In genomic region chr18:77711096-77711495, GRCh38 we compare ENCODE assay signal across 10 cellular contexts.
DNase-seq lines count a peak whose midpoint lies in the region; TF ChIP-seq lines count a peak whose summit lies in the region.
"Had no signal": no experiment of that assay in that cellular context is flagged by ENCODE, and none has a peak within 500 bp of the region (broad histone marks: within the 10 kb centered on the region; RNA-seq: fewer than 3 reads in every experiment).

No MANE protein-coding gene starts in this region.

- TF ChIP-seq CTCF in LNCaP clone FGC (IDR thresholded peaks at IDR 0.05; ENCODE audit: control insufficient read depth, extremely low read depth, insufficient read depth) (peak; percentile 48), nephron (IDR thresholded peaks at IDR 0.05; ENCODE audit: unreplicated experiment in 3 of 3) (peak; percentile 27 to 53 (median 42))

- no peak overlapping the region for H3K4me3 ChIP-seq in LNCaP clone FGC (ENCODE audit: low read depth, low read length)
- H3K4me3 ChIP-seq: vagina had no signal

- peak; percentile 1 for DNase-seq in NCI-H2171 treated with DMSO at 0.1 percent for 48 hours (lab: John Stamatoyannopoulos, UW)
- DNase-seq in NCI-H2171 (lab: John Stamatoyannopoulos, UW): no peak
- no peak for DNase-seq in LNCaP clone FGC (ENCODE audit: low read depth)
- peak; percentile 16 for DNase-seq in SK-MEL-5 (ENCODE audit: low read depth, low spot score)
- DNase-seq in HT-29 (ENCODE audit: low spot score): no peak
- no peak for DNase-seq in NCI-H1436 (lab: John Stamatoyannopoulos, UW)
- no peak for DNase-seq in activated CD4-positive, alpha-beta T cell treated with anti-CD3 and anti-CD28 coated beads for 4 hours
- DNase-seq: activated naive CD8-positive, alpha-beta T cell treated with anti-CD3 and anti-CD28 coated beads, Interleukin-2, amount 10 ng/mL, durations not matched to agents 7 days and 5 days had no signal

- H3K27me3 Mint-ChIP-seq in nephron (ENCODE audit: low read depth): no peaks in the 10 kb centered on the region

- no peak overlapping the region for H3K4me3 Mint-ChIP-seq in nephron
- H3K4me3 Mint-ChIP-seq: activated naive CD8-positive, alpha-beta T cell treated with anti-CD3 and anti-CD28 coated beads, Interleukin-2, amount 10 ng/mL, durations not matched to agents 7 days and 5 days had no signal

- in situ Hi-C loops in SK-MEL-5 (cut with HindIII; ENCODE audit: low pct_unique_long_range_greater_than_20kb, low sequenced_read_pairs): no loop called here

- H3K4me1 Mint-ChIP-seq in nephron: no peaks in the 10 kb centered on the region
- H3K4me1 Mint-ChIP-seq: activated naive CD8-positive, alpha-beta T cell treated with anti-CD3 and anti-CD28 coated beads, Interleukin-2, amount 10 ng/mL, durations not matched to agents 7 days and 5 days had no signal

- H3K36me3 Mint-ChIP-seq in nephron (ENCODE audit: low read depth): no peaks in the 10 kb centered on the region
- H3K36me3 Mint-ChIP-seq: activated naive CD8-positive, alpha-beta T cell treated with anti-CD3 and anti-CD28 coated beads, Interleukin-2, amount 10 ng/mL, durations not matched to agents 7 days and 5 days had no signal

- no peak overlapping the region for H3K27ac Mint-ChIP-seq in nephron
- H3K27ac Mint-ChIP-seq: activated naive CD8-positive, alpha-beta T cell treated with anti-CD3 and anti-CD28 coated beads, Interleukin-2, amount 10 ng/mL, durations not matched to agents 7 days and 5 days had no signal

- peaks cover 2% of the 10 kb centered on the region for H3K9me3 Mint-ChIP-seq in nephron
- H3K9me3 Mint-ChIP-seq: activated naive CD8-positive, alpha-beta T cell treated with anti-CD3 and anti-CD28 coated beads, Interleukin-2, amount 10 ng/mL, durations not matched to agents 7 days and 5 days had no signal

Comparison
In these comparisons a context has a peak if more than half of its experiments do, and no peak if none do; other contexts are left out.
1. DNase-seq: peak in NCI-H2171 treated with DMSO at 0.1 percent for 48 hours (single experiment) and SK-MEL-5 (single experiment); none in NCI-H2171 (single experiment), LNCaP clone FGC (single experiment), HT-29 (single experiment), NCI-H1436 (single experiment) and activated CD4-positive, alpha-beta T cell treated with anti-CD3 and anti-CD28 coated beads for 4 hours (0 of 2).